In the genomic region with DNA sequence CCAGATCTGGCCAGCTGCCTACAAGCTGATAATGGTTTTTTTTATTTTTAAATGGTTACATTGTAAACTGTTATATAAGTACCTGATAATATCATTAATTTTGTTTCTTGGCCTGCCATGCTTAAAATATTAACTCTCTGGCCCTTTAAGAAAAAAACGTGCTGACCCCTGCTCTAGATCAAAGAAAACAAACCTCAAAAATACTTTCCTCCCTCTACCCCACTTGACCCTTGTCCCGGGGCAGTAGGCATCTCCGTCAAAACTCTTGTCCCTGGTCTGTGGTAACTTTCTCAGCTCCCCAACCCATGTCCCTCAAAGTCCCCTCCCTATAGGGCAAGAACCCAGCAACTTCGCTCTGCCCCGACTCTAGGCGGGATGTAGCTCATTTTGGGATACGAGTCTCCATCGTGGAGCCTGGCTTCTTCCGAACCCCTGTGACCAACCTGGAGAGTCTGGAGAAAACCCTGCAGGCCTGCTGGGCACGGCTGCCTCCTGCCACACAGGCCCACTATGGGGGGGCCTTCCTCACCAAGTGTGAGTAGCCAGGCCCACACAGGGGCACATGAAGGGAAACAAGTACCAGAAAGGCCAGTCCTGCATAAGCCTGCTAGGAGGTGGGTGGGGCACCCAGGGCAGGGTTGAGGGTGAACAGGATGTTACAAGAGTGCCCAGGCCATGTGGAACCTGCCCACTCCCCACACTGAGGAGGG, we compare ENCODE assay signal across 1 cellular context.
TF ChIP-seq lines count a peak whose summit lies in the region.

No MANE protein-coding gene starts in this region.

TF ChIP-seq in H1, 55 proteins besides CTCF, POLR2A, EP300 and RAD21:
- TF ChIP-seq POLR2AphosphoS5 (IDR thresholded peaks at IDR 0.05; ENCODE audit: low read depth, low read length) (peak; percentile 2; the same call in 1 of the 2 replicates), GABPA (IDR thresholded peaks at IDR 0.05; ENCODE audit: borderline replicate concordance, insufficient read depth, low read length) (no peak), SP2 (IDR thresholded peaks at IDR 0.05; ENCODE audit: low read length) (no peak)
